20 cellular contexts compared by ENCODE assay signal in the genomic region with DNA sequence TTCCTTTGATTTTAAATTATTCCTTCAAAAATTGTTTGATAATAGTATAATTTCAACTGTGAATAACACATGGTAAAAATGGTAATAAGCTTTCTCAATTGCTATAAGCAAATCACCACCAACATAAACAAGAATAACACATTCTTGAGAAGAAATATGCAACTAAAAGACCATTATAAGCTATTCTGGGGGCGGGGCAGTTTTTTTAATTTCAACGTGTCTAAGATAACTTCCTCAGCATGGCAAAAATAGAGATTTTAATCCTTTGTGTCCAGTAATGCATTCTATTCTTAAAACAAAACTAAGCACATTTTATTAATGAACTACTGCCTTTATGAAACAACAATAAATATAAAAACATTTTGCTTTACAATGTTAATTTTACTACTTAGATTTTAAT. TPM values are rescaled to one million over a fixed set of nuclear protein-coding genes. Genes with fewer than 3 reads are reported as not detected.
A peak's percentile ranks its signal among the peaks of the same experiment; 100 is the strongest.
DNase-seq lines count a peak whose midpoint lies in the region; ATAC-seq and TF ChIP-seq lines count a peak whose summit lies in the region.
"Had no signal": no experiment of that assay in that cellular context is flagged by ENCODE, and none has a peak within 500 bp of the region (broad histone marks: within the 10 kb centered on the region; RNA-seq: fewer than 3 reads in every experiment).

No MANE protein-coding gene starts in this region.

- H3K4me3 ChIP-seq in DND-41 (ENCODE audit: low read depth in 1 of 2, low read length in 2 of 2), result no peak overlapping the region
- H3K4me3 ChIP-seq in OCI-LY7 (ENCODE audit: low read depth, low read length, poor library complexity, severe bottlenecking), result peak overlapping the region; percentile 60
- H3K4me3 ChIP-seq in esophagus muscularis mucosa, result no peak overlapping the region
- H3K4me3 ChIP-seq: BLaER1 treated with 17β-estradiol and CSF1 and Interleukin-3, amounts not matched to agents 10 nM and 100 nM; SJSA1 had no signal

- DNase-seq in NCI-H146 (lab: John Stamatoyannopoulos, UW) (peak; percentile 15), NCI-H146 treated with DMSO at 0.1 percent for 48 hours (lab: John Stamatoyannopoulos, UW; ENCODE audit: unreplicated experiment) (no peak), DND-41 (no peak), OCI-LY7 (ENCODE audit: low spot score) (no peak), esophagus muscularis mucosa (ENCODE audit: extremely low spot score) (peak; percentile 19), cardiac septum (ENCODE audit: low spot score) (no peak), amygdala (lab: John Stamatoyannopoulos, UW) (no peak)
- DNase-seq in central memory CD4-positive, alpha-beta T cell, result no peak
- DNase-seq: activated CD4-positive, alpha-beta T cell treated with anti-CD3 and anti-CD28 coated beads for 1 hour; activated gamma-delta T cell treated with Interleukin-2 at 50 U/mL for 16 hours; aorta; Calu3; endodermal cell; H9; heart left ventricle; left ventricle myocardium superior; NCI-H510A had no signal

- intact Hi-C loops in OCI-LY7 (cut with micrococcal nuclease; ENCODE audit: unreplicated experiment), result loop anchor here (5.0 kb wide), 1 partner anchor 49 kb away; no protein-coding TSS in a partner anchor
- intact Hi-C loops in esophagus muscularis mucosa (cut with DNase I), result no loop called here
- intact Hi-C loops in cardiac septum (cut with DNase I), result no loop called here

- POLR2A ChIA-PET in OCI-LY7 (lab: Charles Lee), result interaction anchor here (0.6 to 3.3 kb wide), 9 partner anchors 10 to 634 kb away, joined by 3 to 10 read pairs (median 4); no protein-coding TSS in a partner anchor

- peaks cover 14% of the 10 kb centered on the region; the same call in 1 of the 2 replicates for H3K4me1 ChIP-seq in DND-41 (ENCODE audit: insufficient read depth, low read length)
- no peaks in the 10 kb centered on the region for H3K4me1 ChIP-seq in OCI-LY7 (ENCODE audit: insufficient read depth, low read length, poor library complexity, severe bottlenecking)
- H3K4me1 ChIP-seq in esophagus muscularis mucosa, result peaks cover 0 to 20% (median 8%) of the 10 kb centered on the region in 4 donors
- H3K4me1 ChIP-seq: SJSA1 had no signal

- H3K9ac ChIP-seq in DND-41 (ENCODE audit: low read depth, low read length), result no peak overlapping the region
- H3K9ac ChIP-seq: BLaER1 treated with 17β-estradiol and CSF1 and Interleukin-3, amounts not matched to agents 10 nM and 100 nM had no signal

- H3K4me2 ChIP-seq in DND-41 (ENCODE audit: insufficient read depth, low read length) (peak overlapping the region; percentile 45; the same call in 1 of the 2 replicates), OCI-LY7 (ENCODE audit: low read length) (peak overlapping the region; percentile 63)
- H3K4me2 ChIP-seq: BLaER1 treated with 17β-estradiol and CSF1 and Interleukin-3, amounts not matched to agents 10 nM and 100 nM had no signal

- 33% methylated on average over 2 of the region's 2 CpGs for WGBS in esophagus muscularis mucosa

- TF ChIP-seq CTCF in DND-41 (IDR thresholded peaks at IDR 0.05; ENCODE audit: borderline replicate concordance, extremely low read depth, low read length, poor library complexity, severe bottlenecking), result no peak
- TF ChIP-seq CTCF in OCI-LY7 (conservative IDR thresholded peaks at IDR 0.05; ENCODE audit: low read length), result no peak
- TF ChIP-seq CTCF in esophagus muscularis mucosa (IDR thresholded peaks at IDR 0.05), result no peak

- H3K79me2 ChIP-seq in DND-41 (ENCODE audit: insufficient read depth, low read length) (no peaks in the 10 kb centered on the region), OCI-LY7 (ENCODE audit: insufficient read depth, low read depth, low read length) (peaks cover 27% of the 10 kb centered on the region)

- H3K9me3 ChIP-seq in DND-41 (ENCODE audit: insufficient read depth, low read length, severe bottlenecking) (no peaks in the 10 kb centered on the region), OCI-LY7 (ENCODE audit: low read length) (no peaks in the 10 kb centered on the region), esophagus muscularis mucosa (peaks cover 0 to under 1% (median 0%) of the 10 kb centered on the region in 4 donors)

- H3K36me3 ChIP-seq in DND-41 (ENCODE audit: insufficient read depth, low read length) (no peaks in the 10 kb centered on the region), OCI-LY7 (ENCODE audit: insufficient read depth, low read length) (no peaks in the 10 kb centered on the region), esophagus muscularis mucosa (no peaks in the 10 kb centered on the region)
- H3K36me3 ChIP-seq: BLaER1 treated with 17β-estradiol and CSF1 and Interleukin-3, amounts not matched to agents 10 nM and 100 nM; heart left ventricle; SJSA1 had no signal

- CTCF ChIA-PET in OCI-LY7 (lab: Charles Lee; ENCODE audit: unreplicated experiment), result no interaction called here

- H2AFZ ChIP-seq in DND-41 (ENCODE audit: low read depth, low read length) (no peak overlapping the region), OCI-LY7 (ENCODE audit: low read length) (peak overlapping the region; percentile 38; the same call in 1 of the 2 replicates)

- H3K27ac ChIP-seq in DND-41 (ENCODE audit: low read length), result no peak overlapping the region
- H3K27ac ChIP-seq in OCI-LY7 (ENCODE audit: low read depth, low read length, poor library complexity, severe bottlenecking), result no peak overlapping the region
- H3K27ac ChIP-seq in esophagus muscularis mucosa (replicated peaks in 1 of 4), result no peak overlapping the region
- H3K27ac ChIP-seq: BLaER1 treated with 17β-estradiol and CSF1 and Interleukin-3, amounts not matched to agents 10 nM and 100 nM; heart left ventricle; SJSA1 had no signal

- H4K20me1 ChIP-seq in DND-41 (ENCODE audit: insufficient read depth, low read length) (no peaks in the 10 kb centered on the region), OCI-LY7 (ENCODE audit: insufficient read depth, low read length) (no peaks in the 10 kb centered on the region)
- H4K20me1 ChIP-seq: BLaER1 treated with 17β-estradiol and CSF1 and Interleukin-3, amounts not matched to agents 10 nM and 100 nM had no signal

- no peaks in the 10 kb centered on the region for H3K9me2 ChIP-seq in OCI-LY7 (ENCODE audit: insufficient read depth, low read length)

- H3K27me3 ChIP-seq in DND-41 (ENCODE audit: insufficient read depth, low read length, poor library complexity), result no peaks in the 10 kb centered on the region
- H3K27me3 ChIP-seq in esophagus muscularis mucosa, result no peaks in the 10 kb centered on the region
- H3K27me3 ChIP-seq: BLaER1 treated with 17β-estradiol and CSF1 and Interleukin-3, amounts not matched to agents 10 nM and 100 nM; heart left ventricle; SJSA1 had no signal

- no TSS peak for BruUV-seq in OCI-LY7 (replicated peaks; lab: Mats Ljungman, UMichigan)

- no peak for ATAC-seq in DND-41 (ENCODE audit: insufficient read depth, low read depth)
- ATAC-seq: heart left ventricle, left ventricle myocardium superior had no signal

- TF ChIP-seq POLR2A in esophagus muscularis mucosa (IDR thresholded peaks at IDR 0.05; ENCODE audit: low read depth), result no peak

- no peak for TF ChIP-seq EP300 in esophagus muscularis mucosa (IDR thresholded peaks at IDR 0.05)

RNA-seq across cellular contexts. Expression of a gene that starts 1.5 kb away (rescaled TPM):
- total RNA-seq in OCI-LY7 (2014; rRNA removed; shearing (Covaris generic)), result 12.8 and 13.0 TPM in 2 replicates
- 18.9 and 19.4 TPM in 2 replicates for total RNA-seq in OCI-LY7 (2022)
- total RNA-seq in esophagus muscularis mucosa, result 1 to 10 TPM; 4.1 to 7.6 (median 6.5) TPM
- 4.0 TPM for total RNA-seq in cardiac septum
- total RNA-seq: mononuclear cell had no signal

RNA-seq across cellular contexts. Expression of a gene that starts 48.0 kb away (rescaled TPM):
- 18.0 and 20.4 TPM in 2 replicates for total RNA-seq in OCI-LY7 (2014; rRNA removed; shearing (Covaris generic))
- 35.8 and 39.2 TPM in 2 replicates for total RNA-seq in OCI-LY7 (2022)
- 10 to 100 TPM; 23.7 to 30.3 (median 29.2) TPM for total RNA-seq in esophagus muscularis mucosa
- 16.1 TPM for total RNA-seq in cardiac septum

Comparison
In these comparisons a context has a peak if more than half of its experiments do, and no peak if none do; other contexts are left out.
1. DNase-seq: peak in NCI-H146 (single experiment) and esophagus muscularis mucosa (single experiment); none in NCI-H146 treated with DMSO at 0.1 percent for 48 hours (single experiment), DND-41 (single experiment), OCI-LY7 (single experiment), central memory CD4-positive, alpha-beta T cell (single experiment), cardiac septum (single experiment) and amygdala (0 of 56).